Comparison of ENCODE assay signal across 10 cellular contexts in the genomic region with DNA sequence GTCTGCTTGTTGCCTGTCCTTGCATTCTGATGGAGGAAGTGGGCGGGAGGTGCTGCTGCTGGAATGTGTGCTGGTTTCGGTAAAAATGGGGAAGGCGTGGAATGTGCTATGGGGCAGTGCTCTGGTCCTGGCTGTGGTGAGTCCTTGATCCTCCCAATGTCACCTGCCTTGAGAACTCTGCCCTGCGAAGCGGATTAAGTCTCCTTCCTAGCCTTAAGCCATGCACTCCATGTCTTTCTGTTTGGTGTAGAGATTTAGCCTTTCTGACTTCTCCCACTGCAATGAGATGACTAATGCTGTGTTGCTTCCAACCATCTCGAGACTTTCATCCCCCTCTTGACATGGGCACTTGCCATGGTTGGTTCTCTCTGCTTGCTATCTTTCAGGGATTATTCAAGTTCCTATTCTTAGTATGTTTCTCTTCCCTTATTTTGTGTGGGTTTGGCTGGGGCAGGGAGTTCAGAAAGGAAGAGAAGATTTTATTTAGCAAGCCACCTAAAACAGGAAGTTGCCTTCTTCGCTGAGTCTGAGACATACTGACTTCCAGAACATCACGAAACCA.
DNase-seq lines count a peak whose midpoint lies in the region; ATAC-seq, FAIRE-seq and TF ChIP-seq lines count a peak whose summit lies in the region.
"Had no signal": no experiment of that assay in that cellular context is flagged by ENCODE, and none has a peak within 500 bp of the region (broad histone marks: within the 10 kb centered on the region; RNA-seq: fewer than 3 reads in every experiment).

No MANE protein-coding gene starts in this region.

- H3K36me3 ChIP-seq in GM23248 (ENCODE audit: low read depth) = no peaks in the 10 kb centered on the region
- H3K36me3 ChIP-seq in SJCRH30 = no peaks in the 10 kb centered on the region
- H3K36me3 ChIP-seq in gastroesophageal sphincter = no peaks in the 10 kb centered on the region
- H3K36me3 ChIP-seq in osteoblast (ENCODE audit: insufficient read depth, low read length) = no peaks in the 10 kb centered on the region

- H3K4me1 ChIP-seq in GM23248 (ENCODE audit: insufficient read depth) (peaks cover 59% of the 10 kb centered on the region), SJCRH30 (peaks cover 12% of the 10 kb centered on the region; the same call in 1 of the 2 replicates), gastroesophageal sphincter (peaks cover 0 to 9% (median 0%) of the 10 kb centered on the region in 3 donors), osteoblast (ENCODE audit: insufficient read depth, low read length) (peaks cover 97% of the 10 kb centered on the region)

- H3K9me3 ChIP-seq in GM23248 (ENCODE audit: low read depth) (no peaks in the 10 kb centered on the region), SJCRH30 (replicated peaks) (no peaks in the 10 kb centered on the region), gastroesophageal sphincter (no peaks in the 10 kb centered on the region), osteoblast (ENCODE audit: low read depth, low read length) (no peaks in the 10 kb centered on the region)

- no peaks in the 10 kb centered on the region for H3K9me2 ChIP-seq in GM23248 (ENCODE audit: insufficient read depth)

- H3K79me2 ChIP-seq in GM23248 (ENCODE audit: insufficient read depth) (0 out of 2 replicates have a peak, but pooled peaks cover 20% of the 10 kb centered on the region), osteoblast (ENCODE audit: insufficient read depth, low read length) (peaks cover 42% of the 10 kb centered on the region)

- H3K9ac ChIP-seq in GM23248 = no peak overlapping the region

- H2AFZ ChIP-seq in GM23248 = peak overlapping the region; percentile 14
- peak overlapping the region; percentile 16 for H2AFZ ChIP-seq in osteoblast (ENCODE audit: low read length)

- H3K4me2 ChIP-seq in GM23248 (ENCODE audit: unreplicated experiment) (peak overlapping the region; percentile 2), osteoblast (ENCODE audit: insufficient read depth, low read length) (peak overlapping the region; percentile 49)

- WGBS in GM23248 (ENCODE audit: low coverage in 1 of 2, low lambda C conversion rate in 2 of 2, missing lambda C conversion rate in 2 of 2), 2 experiments = 85 to 89% methylated on average over 8 of the region's 8 CpGs
- WGBS in gastroesophageal sphincter (ENCODE audit: low coverage in 1 of 2), 2 donors = 77 to 78% methylated on average over 7 to 8 of the region's 8 CpGs

- no peak for FAIRE-seq in urothelium cell line (lab: Jason Lieb, UNC)

- H3F3A ChIP-seq in GM23248 (ENCODE audit: insufficient read depth) = peaks cover 22% of the 10 kb centered on the region

- no peak for TF ChIP-seq EP300 in gastroesophageal sphincter (IDR thresholded peaks at IDR 0.05)

- H4K20me1 ChIP-seq in GM23248 (ENCODE audit: insufficient read depth) (no peaks in the 10 kb centered on the region), osteoblast (ENCODE audit: insufficient read depth, low read length) (no peaks in the 10 kb centered on the region)

- TF ChIP-seq CTCF in gastroesophageal sphincter (IDR thresholded peaks at IDR 0.05) = no peak
- TF ChIP-seq CTCF in osteoblast (IDR thresholded peaks at IDR 0.05; ENCODE audit: extremely low read depth, low read depth, low read length) = no peak

- no peak overlapping the region for H3K27ac ChIP-seq in GM23248
- peak overlapping the region; percentile 59 for H3K27ac ChIP-seq in SJCRH30
- no peak overlapping the region for H3K27ac ChIP-seq in gastroesophageal sphincter
- peak overlapping the region; percentile 94 for H3K27ac ChIP-seq in osteoblast (ENCODE audit: low read depth, low read length)

- TF ChIP-seq POLR2A in gastroesophageal sphincter (IDR thresholded peaks at IDR 0.05) = no peak

- H3K27me3 ChIP-seq in GM23248 (replicated peaks; ENCODE audit: insufficient read depth) (no peaks in the 10 kb centered on the region), SJCRH30 (no peaks in the 10 kb centered on the region), gastroesophageal sphincter (no peaks in the 10 kb centered on the region), osteoblast (ENCODE audit: insufficient read depth, low read length) (no peaks in the 10 kb centered on the region)

- ATAC-seq in gastroesophageal sphincter = peak; percentile 61
- ATAC-seq in HG03196 (IDR thresholded peaks at IDR 0.05; ENCODE audit: unreplicated experiment) = no peak
- no peak for ATAC-seq in GM19328 (IDR thresholded peaks at IDR 0.05; ENCODE audit: unreplicated experiment)
- ATAC-seq: T-helper 17 cell had no signal

- DNase-seq in GM23248 (peak; percentile 39), SJCRH30 (peak; percentile 4 to 11), osteoblast (ENCODE audit: insufficient read length, low spot score, missing footprints) (no peak), urothelium cell line (ENCODE audit: low spot score) (no peak)
- no peak for DNase-seq in activated CD4-positive, alpha-beta T cell treated with anti-CD3 and anti-CD28 coated beads, Interleukin-2, amount 50 U/mL, for 4 hours
- DNase-seq: activated T-cell treated with anti-CD3 and anti-CD28 coated beads, Interleukin-2, amount 50 U/mL, for 1 hour; T-helper 17 cell had no signal

- no peak overlapping the region for H3K4me3 ChIP-seq in GM23248
- no peak overlapping the region for H3K4me3 ChIP-seq in SJCRH30
- H3K4me3 ChIP-seq in gastroesophageal sphincter = no peak overlapping the region
- no peak overlapping the region for H3K4me3 ChIP-seq in osteoblast (ENCODE audit: insufficient read depth, low read length)

- in situ Hi-C loops in GM23248 (cut with MboI) = no loop called here

Comparison
In these comparisons a context has a peak if more than half of its experiments do, and no peak if none do; other contexts are left out.
1. DNase-seq: peak in GM23248 (single experiment) and SJCRH30 (2 of 2); none in osteoblast (single experiment), activated CD4-positive, alpha-beta T cell treated with anti-CD3 and anti-CD28 coated beads, Interleukin-2, amount 50 U/mL, for 4 hours (0 of 2) and urothelium cell line (single experiment).
2. H3K27ac ChIP-seq: peak in SJCRH30 (single experiment) and osteoblast (single experiment); none in GM23248 (single experiment) and gastroesophageal sphincter (0 of 4).